In genomic region chr11:28879869-28880268, GRCh38 we compare ENCODE assay signal across 10 cellular contexts.
"Had no signal": no experiment of that assay in that cellular context is flagged by ENCODE, and none has a peak within 500 bp of the region (broad histone marks: within the 10 kb centered on the region; RNA-seq: fewer than 3 reads in every experiment).

No MANE protein-coding gene starts in this region.

- H3K9ac ChIP-seq: GM23248 had no signal

- DNase-seq: GM23248, GOT3, H7, H9, HCEC 1CT, HFFc6 had no signal

- ATAC-seq: GM23338, HCT116 had no signal

- H3K4me1 ChIP-seq: HAP-1 had no signal

- FAIRE-seq: H1 had no signal

- H3K9me3 ChIP-seq: HAP-1 had no signal

- H3K4me2 ChIP-seq: GM23338 had no signal

- H3K4me3 ChIP-seq: GM23248, GM23338, HAP-1 had no signal

- H3K36me3 ChIP-seq: HAP-1 had no signal

- H2AFZ ChIP-seq: GM23248, GM23338 had no signal

- H3K27ac ChIP-seq: GM23248 had no signal
